In genomic region chr2:6359964-6360363, GRCh38 we compare ENCODE assay signal across 25 cellular contexts.
"Had no signal": no experiment of that assay in that cellular context is flagged by ENCODE, and none has a peak within 500 bp of the region (broad histone marks: within the 10 kb centered on the region; RNA-seq: fewer than 3 reads in every experiment).

No MANE protein-coding gene starts in this region.

- ATAC-seq: activated CD8-positive, alpha-beta T cell treated with anti-CD3 and anti-CD28 coated beads, Interleukin-2, amount 10 ng/mL, durations not matched to agents 7 days and 5 days; activated naive CD4-positive, alpha-beta T cell treated with anti-CD3 and anti-CD28 coated beads, Interleukin-2, amount 50 U/mL, for 72 hours had no signal

- H2AFZ ChIP-seq: PC-9 had no signal

- H3K27ac ChIP-seq: PC-9, SK-N-MC, WERI-Rb-1 had no signal

- H3K36me3 ChIP-seq: WERI-Rb-1 had no signal

- DNase-seq: activated CD4-positive, alpha-beta T cell treated with anti-CD3 and anti-CD28 coated beads for 1 hour; activated CD4-positive, alpha-beta T cell treated with anti-CD3 and anti-CD28 coated beads for 48 hours; activated CD4-positive, alpha-beta T cell treated with anti-CD3 and anti-CD28 coated beads, Interleukin-2, amount 50 U/mL, for 48 hours; activated CD4-positive, CD25-positive, alpha-beta regulatory T cell; activated CD8-positive, alpha-beta T cell treated with anti-CD3 and anti-CD28 coated beads, Interleukin-2, amount 10 ng/mL, durations not matched to agents 7 days and 5 days; activated gamma-delta T cell; activated naive CD4-positive, alpha-beta T cell treated with anti-CD3 and anti-CD28 coated beads for 36 hours; activated T-cell treated with anti-CD3 and anti-CD28 coated beads, Interleukin-2, amount 50 U/mL, for 24 hours; anterior cingulate cortex; central memory CD4-positive, alpha-beta T cell; NCI-H1048; NCI-H1105 treated with DMSO at 0.1 percent for 48 hours; NCI-H1436; NCI-H1694; NCI-H2029; NCI-H510A; NCI-H526; NCI-H748 treated with DMSO at 0.1 percent for 48 hours; NK-92 treated with Interleukin-12 subunit alpha and Interleukin-12 subunit beta, amount 100 ng/mL, for 24 hours; PC-9; Right ventricle myocardium superior; T1000; WERI-Rb-1 had no signal

- H3K4me3 ChIP-seq: PC-9, SK-N-MC had no signal

- H3K4me2 ChIP-seq: PC-9 had no signal
